10 cellular contexts compared by ENCODE assay signal in genomic region chr12:79692249-79692619, GRCh38. TPM values are rescaled to one million over a fixed set of nuclear protein-coding genes. Genes with fewer than 3 reads are reported as not detected.
DNase-seq lines count a peak whose midpoint lies in the region; ATAC-seq and TF ChIP-seq lines count a peak whose summit lies in the region.
"Had no signal": no experiment of that assay in that cellular context is flagged by ENCODE, and none has a peak within 500 bp of the region (broad histone marks: within the 10 kb centered on the region; RNA-seq: fewer than 3 reads in every experiment).

No MANE protein-coding gene starts in this region.

- TF ChIP-seq CTCF in CD4-positive, alpha-beta T cell (IDR thresholded peaks at IDR 0.05), result no peak
- no peak for TF ChIP-seq CTCF in Panc1 (IDR thresholded peaks at IDR 0.05)
- TF ChIP-seq CTCF in left ventricle myocardium inferior (IDR thresholded peaks at IDR 0.05; ENCODE audit: borderline replicate concordance), result no peak

- H3K4me3 ChIP-seq in Panc1 (ENCODE audit: low read depth in 2 of 2, low read length in 2 of 2) (peak overlapping the region; percentile 73 to 91), esophagus (ENCODE audit: low read depth in 1 of 2, low read length in 2 of 2) (peak overlapping the region in 1 of 2 donors; percentile 80), neuron (ENCODE audit: low read length) (peak overlapping the region; percentile 79), left ventricle myocardium inferior (no peak overlapping the region)

- no peak for ATAC-seq in CD4-positive, alpha-beta T cell (ENCODE audit: poor library complexity)
- ATAC-seq in Panc1 (no peak), HG03135 (IDR thresholded peaks at IDR 0.05; ENCODE audit: unreplicated experiment) (no peak)

- H3K27me3 ChIP-seq in CD4-positive, alpha-beta T cell (ENCODE audit: control insufficient read depth, insufficient read depth, low read length), result peaks cover 48% of the 10 kb centered on the region
- H3K27me3 ChIP-seq in Panc1 (ENCODE audit: control insufficient read depth, insufficient read depth, low read length), result no peaks in the 10 kb centered on the region
- H3K27me3 ChIP-seq in esophagus (ENCODE audit: control insufficient read depth in 1 of 2, insufficient read depth in 2 of 2, low read length in 2 of 2), result no peaks in the 10 kb centered on the region
- H3K27me3 ChIP-seq in neuron (ENCODE audit: insufficient read depth, low read length), result no peaks in the 10 kb centered on the region
- peaks cover 24% of the 10 kb centered on the region for H3K27me3 ChIP-seq in left ventricle myocardium inferior (ENCODE audit: low read depth)

- BruUV-seq in Panc1 (replicated peaks; lab: Mats Ljungman, UMichigan), result no TSS peak

- intact Hi-C loops in CD4-positive, alpha-beta T cell (cut with DNase I, micrococcal nuclease), result no loop called here
- intact Hi-C loops in Panc1 (cut with micrococcal nuclease; ENCODE audit: unreplicated experiment), result no loop called here
- intact Hi-C loops in left ventricle myocardium inferior (cut with micrococcal nuclease), result no loop called here

- H3K36me3 ChIP-seq in Panc1 (ENCODE audit: control insufficient read depth, insufficient read depth, low read length) (no peaks in the 10 kb centered on the region; the same call in none of the 2 replicates), esophagus (ENCODE audit: control insufficient read depth in 2 of 2, insufficient read depth in 2 of 2, low read length in 1 of 2) (no peaks in the 10 kb centered on the region), neuron (ENCODE audit: insufficient read depth, low read length) (no peaks in the 10 kb centered on the region), left ventricle myocardium inferior (no peaks in the 10 kb centered on the region)

- no peak overlapping the region for H2AFZ ChIP-seq in neuron (ENCODE audit: low read depth, low read length)

- H3K4me3 Mint-ChIP-seq in CD4-positive, alpha-beta T cell, result peak overlapping the region; percentile 91
- H3K4me3 Mint-ChIP-seq in activated CD4-positive, alpha-beta T cell treated with anti-CD3 and anti-CD28 coated beads, Interleukin-2, amount 10 ng/mL, durations not matched to agents 7 days and 5 days, result no peak overlapping the region

- peaks cover 70% of the 10 kb centered on the region for H3K27me3 Mint-ChIP-seq in CD4-positive, alpha-beta T cell
- peaks cover 59% of the 10 kb centered on the region for H3K27me3 Mint-ChIP-seq in activated CD4-positive, alpha-beta T cell treated with anti-CD3 and anti-CD28 coated beads, Interleukin-2, amount 10 ng/mL, durations not matched to agents 7 days and 5 days

- H3K9me3 ChIP-seq in CD4-positive, alpha-beta T cell (ENCODE audit: control insufficient read depth, low read length), result no peaks in the 10 kb centered on the region
- H3K9me3 ChIP-seq in Panc1 (ENCODE audit: control insufficient read depth, insufficient read depth, low read depth, low read length) (no peaks in the 10 kb centered on the region), esophagus (ENCODE audit: control insufficient read depth in 2 of 2, insufficient read depth in 1 of 2, low read depth in 1 of 2, low read length in 1 of 2) (no peaks in the 10 kb centered on the region), neuron (ENCODE audit: low read length) (no peaks in the 10 kb centered on the region), left ventricle myocardium inferior (replicated peaks) (no peaks in the 10 kb centered on the region)

- H3K4me1 ChIP-seq in Panc1 (ENCODE audit: control insufficient read depth, insufficient read depth, low read length), result peaks cover 14% of the 10 kb centered on the region
- H3K4me1 ChIP-seq in esophagus (ENCODE audit: control insufficient read depth in 2 of 2, insufficient read depth in 2 of 2, low read length in 1 of 2), result no peaks in the 10 kb centered on the region
- H3K4me1 ChIP-seq in neuron (ENCODE audit: insufficient read depth, low read length), result peaks cover 14% of the 10 kb centered on the region
- peaks cover 30% of the 10 kb centered on the region for H3K4me1 ChIP-seq in left ventricle myocardium inferior

- H3K36me3 Mint-ChIP-seq in CD4-positive, alpha-beta T cell (ENCODE audit: low read depth), result peaks cover 4% of the 10 kb centered on the region
- no peaks in the 10 kb centered on the region for H3K36me3 Mint-ChIP-seq in activated CD4-positive, alpha-beta T cell treated with anti-CD3 and anti-CD28 coated beads, Interleukin-2, amount 10 ng/mL, durations not matched to agents 7 days and 5 days (ENCODE audit: low read depth)

- H3K9me3 Mint-ChIP-seq in CD4-positive, alpha-beta T cell, result no peaks in the 10 kb centered on the region
- H3K9me3 Mint-ChIP-seq in activated CD4-positive, alpha-beta T cell treated with anti-CD3 and anti-CD28 coated beads, Interleukin-2, amount 10 ng/mL, durations not matched to agents 7 days and 5 days, result no peaks in the 10 kb centered on the region

- no peak for DNase-seq in CD4-positive, alpha-beta T cell
- DNase-seq in Panc1 (ENCODE audit: low read depth, low spot score), result no peak
- no peak for DNase-seq in left ventricle myocardium inferior
- DNase-seq in COLO668 (lab: John Stamatoyannopoulos, UW; ENCODE audit: unreplicated experiment), result no peak
- DNase-seq in activated CD4-positive, alpha-beta T cell treated with anti-CD3 and anti-CD28 coated beads, Interleukin-2, amount 10 ng/mL, durations not matched to agents 7 days and 5 days, result no peak
- DNase-seq: hypothalamus, NCI-H1436 had no signal

- POLR2A ChIA-PET in CD4-positive, alpha-beta T cell (lab: Charles Lee), result no interaction called here
- POLR2A ChIA-PET in Panc1 (lab: Charles Lee), result interaction anchor here (0.6 to 1.2 kb wide), 6 partner anchors 30 to 1053 kb away, joined by 3 to 7 read pairs (median 3); no protein-coding TSS in a partner anchor
- POLR2A ChIA-PET in activated CD4-positive, alpha-beta T cell treated with anti-CD3 and anti-CD28 coated beads, Interleukin-2, amount 10 ng/mL, durations not matched to agents 7 days and 5 days (lab: Charles Lee), result no interaction called here

- CTCF ChIA-PET in CD4-positive, alpha-beta T cell (lab: Charles Lee), result no interaction called here
- CTCF ChIA-PET in Panc1 (lab: Charles Lee), result interaction anchor here (0.7 kb wide), 1 partner anchor 62 kb away, joined by 8 read pairs; no protein-coding TSS in a partner anchor
- CTCF ChIA-PET in activated CD4-positive, alpha-beta T cell treated with anti-CD3 and anti-CD28 coated beads, Interleukin-2, amount 10 ng/mL, durations not matched to agents 7 days and 5 days (lab: Charles Lee), result no interaction called here

- peaks cover 28% of the 10 kb centered on the region for H3K4me1 Mint-ChIP-seq in CD4-positive, alpha-beta T cell (ENCODE audit: low read depth)
- peaks cover 17% of the 10 kb centered on the region for H3K4me1 Mint-ChIP-seq in activated CD4-positive, alpha-beta T cell treated with anti-CD3 and anti-CD28 coated beads, Interleukin-2, amount 10 ng/mL, durations not matched to agents 7 days and 5 days

- in situ Hi-C loops in Panc1 (cut with HindIII; ENCODE audit: low pct_unique_long_range_greater_than_20kb, low sequenced_read_pairs), result no loop called here

- H3K27ac ChIP-seq in CD4-positive, alpha-beta T cell (ENCODE audit: low read depth, low read length), result no peak overlapping the region
- H3K27ac ChIP-seq in Panc1 (ENCODE audit: low read length), result peak overlapping the region; percentile 98
- H3K27ac ChIP-seq in esophagus (ENCODE audit: low read depth in 2 of 2, low read length in 1 of 2), result peak overlapping the region; percentile 87 to 92
- H3K27ac ChIP-seq in left ventricle myocardium inferior (replicated peaks), result no peak overlapping the region

- 35% methylated on average over 4 of the region's 4 CpGs for WGBS in esophagus, 2 donors

- no peak overlapping the region for H3K27ac Mint-ChIP-seq in CD4-positive, alpha-beta T cell
- no peak overlapping the region for H3K27ac Mint-ChIP-seq in activated CD4-positive, alpha-beta T cell treated with anti-CD3 and anti-CD28 coated beads, Interleukin-2, amount 10 ng/mL, durations not matched to agents 7 days and 5 days

RNA-seq across cellular contexts. Expression of gene PAWR, which starts 1.5 kb away (rescaled TPM):
- 1 to 10 TPM; 1.6 to 3.2 TPM for total RNA-seq in CD4-positive, alpha-beta T cell
- 142 TPM for total RNA-seq in Panc1 (2021; ENCODE audit: unreplicated experiment)
- polyA plus RNA-seq in Panc1 (2012; ENCODE audit: insufficient read length), result 55.9 TPM
- polyA plus RNA-seq in esophagus, result 10 to 100 TPM; 15.5 to 38.6 TPM
- total RNA-seq in left ventricle myocardium inferior, result 10.5 TPM
- total RNA-seq in activated CD4-positive, alpha-beta T cell treated with anti-CD3 and anti-CD28 coated beads, Interleukin-2, amount 10 ng/mL, durations not matched to agents 7 days and 5 days, result 1 to 10 TPM; 7.6 to 8.0 TPM

Comparison
In these comparisons a context has a peak if more than half of its experiments do, and no peak if none do; other contexts are left out.
1. H3K27ac ChIP-seq: peak in Panc1 (single experiment) and esophagus (2 of 2); none in CD4-positive, alpha-beta T cell (single experiment) and left ventricle myocardium inferior (single experiment).
2. RNA of gene PAWR, which starts 1.5 kb away (total RNA-seq): 142 TPM in Panc1 (single experiment); 10.5 TPM in left ventricle myocardium inferior (single experiment), 7.6 to 8.0 TPM in activated CD4-positive, alpha-beta T cell treated with anti-CD3 and anti-CD28 coated beads, Interleukin-2, amount 10 ng/mL, durations not matched to agents 7 days and 5 days and 1.6 to 3.2 TPM in CD4-positive, alpha-beta T cell; every median in the first group is over 10 times any median in the second.